In the genomic region with DNA sequence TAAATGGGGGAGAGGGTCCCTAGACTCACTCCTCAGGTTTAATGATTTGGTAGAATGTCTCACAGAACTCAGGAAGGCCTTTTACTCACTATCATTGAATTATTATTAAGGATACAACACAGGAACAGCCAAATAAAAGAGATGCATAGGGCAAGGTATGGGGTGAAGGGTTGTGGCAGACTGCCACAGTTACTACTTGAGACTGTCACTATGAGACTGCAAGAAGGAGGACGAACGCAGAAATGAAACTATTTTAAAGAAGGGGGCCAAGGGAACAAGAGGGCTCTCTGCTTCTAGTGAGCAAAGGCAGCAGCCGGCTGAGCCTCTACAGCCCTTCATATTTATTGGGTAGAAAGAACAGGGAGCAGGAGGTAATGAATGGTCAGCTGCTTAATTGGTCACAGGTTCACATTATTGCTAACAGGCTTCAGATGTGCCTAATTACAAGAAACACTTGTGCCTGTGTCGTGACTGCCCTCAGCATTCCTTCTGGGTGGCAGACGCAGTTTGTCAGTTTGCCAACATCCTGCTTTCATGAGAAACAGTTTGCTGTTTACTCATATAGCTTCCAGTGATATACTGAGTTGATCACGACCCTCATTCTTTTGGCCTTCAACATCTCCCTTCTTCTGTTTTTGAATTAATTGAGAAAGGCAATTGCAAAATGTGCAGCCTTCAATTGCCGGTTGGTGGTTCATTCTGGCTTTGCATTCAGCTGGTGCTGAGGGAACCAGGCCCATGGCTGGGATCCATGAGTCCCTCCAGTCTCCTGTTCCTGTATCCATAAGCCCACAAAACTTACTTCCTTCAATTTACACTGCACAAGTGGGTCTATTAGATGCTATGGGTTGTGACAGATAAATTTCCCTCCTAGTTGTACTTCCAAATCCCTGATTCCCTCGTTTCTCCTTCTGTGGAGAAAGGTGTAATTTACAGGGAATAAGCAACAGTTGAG, we compare ENCODE assay signal across 19 cellular contexts.
DNase-seq lines count a peak whose midpoint lies in the region; ATAC-seq and TF ChIP-seq lines count a peak whose summit lies in the region.
"Had no signal": no experiment of that assay in that cellular context is flagged by ENCODE, and none has a peak within 500 bp of the region (broad histone marks: within the 10 kb centered on the region; RNA-seq: fewer than 3 reads in every experiment).

No MANE protein-coding gene starts in this region.

- no peaks in the 10 kb centered on the region for H3K79me1 ChIP-seq in IMR-90 (ENCODE audit: low read depth in 1 of 2, low read length in 2 of 2)

- no peak overlapping the region for H3K27ac ChIP-seq in IMR-90 (ENCODE audit: insufficient read depth, low read length)
- peak overlapping the region; percentile 70 for H3K27ac ChIP-seq in osteoblast (ENCODE audit: low read depth, low read length)
- H3K27ac ChIP-seq: heart right ventricle, sigmoid colon, thyroid gland had no signal

- dilution Hi-C loops in IMR-90 (cut with HindIII; ENCODE audit: low sequenced_read_pairs, unreplicated experiment) = no loop called here

- intact Hi-C loops in IMR-90 (cut with micrococcal nuclease) (no loop called here), Right ventricle myocardium inferior (cut with DNase I) (no loop called here)

- H2BK15ac ChIP-seq in IMR-90 (ENCODE audit: low read depth, low read length) = no peak overlapping the region

- H3K9ac ChIP-seq in IMR-90 (ENCODE audit: low read depth, low read length) = no peak overlapping the region

- H3K4me1 ChIP-seq in IMR-90 (ENCODE audit: control insufficient read depth, insufficient read depth, low read length) (peaks cover 2% of the 10 kb centered on the region; the same call in 1 of the 2 replicates), osteoblast (ENCODE audit: insufficient read depth, low read length) (peaks cover 57% of the 10 kb centered on the region)
- H3K4me1 ChIP-seq: heart right ventricle, sigmoid colon, thyroid gland had no signal

- no peak for TF ChIP-seq RAD21 in IMR-90 (IDR thresholded peaks at IDR 0.05; ENCODE audit: low read length)

- no peak overlapping the region for H2AK5ac ChIP-seq in IMR-90 (ENCODE audit: low read depth, low read length)

- no CpG with 5 or more reads among the region's 8 CpGs for WGBS in IMR-90 (ENCODE audit: extremely low coverage in 2 of 2, insufficient read length in 1 of 2), 2 experiments

- H2AFZ ChIP-seq in IMR-90 (replicated peaks; ENCODE audit: low read length, poor library complexity) (no peak overlapping the region), osteoblast (ENCODE audit: low read length) (peak overlapping the region; percentile 21)

- no peak overlapping the region for H3K23ac ChIP-seq in IMR-90 (ENCODE audit: low read depth, low read length)

- no peak overlapping the region for H2BK5ac ChIP-seq in IMR-90 (ENCODE audit: low read depth, low read length, poor library complexity, severe bottlenecking)

- POLR2A ChIA-PET in IMR-90 (lab: Charles Lee; ENCODE audit: unreplicated experiment) = no interaction called here

- no peak overlapping the region for H3K56ac ChIP-seq in IMR-90 (ENCODE audit: extremely low read depth, insufficient read depth, low read length)

- BruUV-seq in IMR-90 (replicated peaks; lab: Mats Ljungman, UMichigan) = no TSS peak

- in situ Hi-C loops in IMR-90 (cut with MboI; ENCODE audit: low sequenced_read_pairs) = no loop called here

- H3K4ac ChIP-seq in IMR-90 (ENCODE audit: low read depth, low read length) = no peak overlapping the region

- CTCF ChIA-PET in IMR-90 (lab: Yijun Ruan, JAX) = interaction anchor here (1.6 kb wide), 1 partner anchor 10 kb away, joined by 3 read pairs; no protein-coding TSS in a partner anchor

- H3K79me2 ChIP-seq in osteoblast (ENCODE audit: insufficient read depth, low read length) = no peaks in the 10 kb centered on the region

- peaks cover 3% of the 10 kb centered on the region for H3K9me3 ChIP-seq in IMR-90 (ENCODE audit: control insufficient read depth, insufficient read depth, low read length)
- no peaks in the 10 kb centered on the region for H3K9me3 ChIP-seq in osteoblast (ENCODE audit: low read depth, low read length)
- H3K9me3 ChIP-seq: sigmoid colon, thyroid gland had no signal

- H4K5ac ChIP-seq in IMR-90 (ENCODE audit: low read depth, low read length) = no peak overlapping the region

- H3K4me2 ChIP-seq in IMR-90 (ENCODE audit: low read depth, low read length) (no peak overlapping the region), osteoblast (ENCODE audit: insufficient read depth, low read length) (no peak overlapping the region)

- H4K91ac ChIP-seq in IMR-90 (ENCODE audit: insufficient read depth, low read depth, low read length) = peak overlapping the region; percentile 9; the same call in 1 of the 2 replicates

- H4K20me1 ChIP-seq in IMR-90 (ENCODE audit: insufficient read depth, low read length) (no peaks in the 10 kb centered on the region), osteoblast (ENCODE audit: insufficient read depth, low read length) (no peaks in the 10 kb centered on the region)

- H2BK120ac ChIP-seq in IMR-90 (ENCODE audit: low read depth, low read length) = no peak overlapping the region

- no peaks in the 10 kb centered on the region for H3K9me1 ChIP-seq in IMR-90 (ENCODE audit: insufficient read depth, low read length)

- no peak overlapping the region for H2BK20ac ChIP-seq in IMR-90 (ENCODE audit: low read depth, low read length)

- H3K18ac ChIP-seq in IMR-90 (ENCODE audit: low read depth, low read length) = no peak overlapping the region; the same call in 1 of the 2 replicates

- H3K14ac ChIP-seq in IMR-90 (replicated peaks; ENCODE audit: low read depth, low read length) = 0 out of 2 replicates have a peak overlapping the region, but pooled peaks have one; percentile 14

- no peak for TF ChIP-seq POLR2A in IMR-90 (IDR thresholded peaks at IDR 0.05; ENCODE audit: low read depth, low read length)

- ATAC-seq in IMR-90 (ENCODE audit: low read depth) = no peak
- ATAC-seq in GM19351 (IDR thresholded peaks at IDR 0.05; ENCODE audit: unreplicated experiment) = no peak
- ATAC-seq in Right ventricle myocardium inferior = no peak
- ATAC-seq: activated naive CD8-positive, alpha-beta T cell treated with anti-CD3 and anti-CD28 coated beads, Interleukin-2, amount 50 U/mL, for 24 hours; esophagus mucosa; heart right ventricle; HepG2 had no signal

- H3K4me3 ChIP-seq in IMR-90 (ENCODE audit: insufficient read depth, low read depth, low read length) (no peak overlapping the region), osteoblast (ENCODE audit: insufficient read depth, low read length) (no peak overlapping the region)
- H3K4me3 ChIP-seq: heart right ventricle, sigmoid colon, thyroid gland had no signal

- H3K27me3 ChIP-seq in IMR-90 (ENCODE audit: control insufficient read depth, insufficient read depth, low read length) (no peaks in the 10 kb centered on the region), osteoblast (ENCODE audit: insufficient read depth, low read length) (no peaks in the 10 kb centered on the region)
- H3K27me3 ChIP-seq: heart right ventricle, sigmoid colon, thyroid gland had no signal

- H2AK9ac ChIP-seq in IMR-90 (replicated peaks; ENCODE audit: low read depth, low read length, poor library complexity) = no peak overlapping the region

- no peaks in the 10 kb centered on the region for H3K36me3 ChIP-seq in IMR-90 (ENCODE audit: control insufficient read depth, insufficient read depth, low read length)
- no peaks in the 10 kb centered on the region for H3K36me3 ChIP-seq in osteoblast (ENCODE audit: insufficient read depth, low read length)
- H3K36me3 ChIP-seq: heart right ventricle, sigmoid colon, thyroid gland had no signal

- no peak for TF ChIP-seq CTCF in IMR-90 (conservative IDR thresholded peaks at IDR 0.05; ENCODE audit: low read depth, low read length)
- TF ChIP-seq CTCF in osteoblast (IDR thresholded peaks at IDR 0.05; ENCODE audit: extremely low read depth, low read depth, low read length) = no peak

- H4K8ac ChIP-seq in IMR-90 (ENCODE audit: low read depth in 2 of 2, low read length in 2 of 2) = no peak overlapping the region

- DNase-seq in EH (ENCODE audit: low read depth) (peak; percentile 82), IMR-90 (no peak), dermis blood vessel endothelial cell (peak; percentile 27), osteoblast (ENCODE audit: insufficient read length, low spot score, missing footprints) (no peak), DMS 273 treated with DMSO at 0.1 percent for 48 hours (lab: John Stamatoyannopoulos, UW) (no peak), Right ventricle myocardium inferior (ENCODE audit: missing footprints) (no peak)
- DNase-seq: activated CD4-positive, alpha-beta T cell treated with anti-CD3 and anti-CD28 coated beads for 48 hours; activated naive CD8-positive, alpha-beta T cell treated with anti-CD3 and anti-CD28 coated beads, Interleukin-2, amount 50 U/mL, for 24 hours; GOT3; heart right ventricle; NCI-H1436; NCI-H2171 treated with DMSO at 0.1 percent for 48 hours; NCI-H748 treated with DMSO at 0.1 percent for 48 hours; sigmoid colon; stimulated activated naive CD4-positive, alpha-beta T cell treated with Interleukin-2 at 50 U/mL for 16 hours had no signal

TF ChIP-seq in IMR-90, 13 proteins besides CTCF, POLR2A, EP300 and RAD21 (continues in another document):
- no peak for TF ChIP-seq BHLHE40 (IDR thresholded peaks at IDR 0.05; ENCODE audit: low read depth, low read length)
- no peak for TF ChIP-seq CHD1 (IDR thresholded peaks at IDR 0.05; ENCODE audit: low read depth, low read length)
- TF ChIP-seq RCOR1 (IDR thresholded peaks at IDR 0.05; ENCODE audit: insufficient replicate concordance, low read length) = no peak
- TF ChIP-seq, protein P1, sequence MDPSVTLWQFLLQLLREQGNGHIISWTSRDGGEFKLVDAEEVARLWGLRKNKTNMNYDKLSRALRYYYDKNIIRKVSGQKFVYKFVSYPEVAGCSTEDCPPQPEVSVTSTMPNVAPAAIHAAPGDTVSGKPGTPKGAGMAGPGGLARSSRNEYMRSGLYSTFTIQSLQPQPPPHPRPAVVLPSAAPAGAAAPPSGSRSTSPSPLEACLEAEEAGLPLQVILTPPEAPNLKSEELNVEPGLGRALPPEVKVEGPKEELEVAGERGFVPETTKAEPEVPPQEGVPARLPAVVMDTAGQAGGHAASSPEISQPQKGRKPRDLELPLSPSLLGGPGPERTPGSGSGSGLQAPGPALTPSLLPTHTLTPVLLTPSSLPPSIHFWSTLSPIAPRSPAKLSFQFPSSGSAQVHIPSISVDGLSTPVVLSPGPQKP (IDR thresholded peaks at IDR 0.05; ENCODE audit: borderline replicate concordance, low read depth, low read length) = no peak
- no peak for TF ChIP-seq MAFK (IDR thresholded peaks at IDR 0.05; ENCODE audit: low read depth, low read length)
- TF ChIP-seq MAZ (IDR thresholded peaks at IDR 0.05; ENCODE audit: borderline replicate concordance, low read depth, low read length) = no peak
- TF ChIP-seq RFX5 (IDR thresholded peaks at IDR 0.05; ENCODE audit: low read depth, low read length) = no peak
- TF ChIP-seq FOS (IDR thresholded peaks at IDR 0.05; ENCODE audit: low read depth, low read length) = no peak
- no peak for TF ChIP-seq NFE2L2 (IDR thresholded peaks at IDR 0.05; ENCODE audit: low read depth, low read length)
- TF ChIP-seq MXI1 (IDR thresholded peaks at IDR 0.05; ENCODE audit: borderline replicate concordance, low read depth, low read length) = no peak

Comparison
In these comparisons a context has a peak if more than half of its experiments do, and no peak if none do; other contexts are left out.
1. DNase-seq: peak in EH (single experiment) and dermis blood vessel endothelial cell (single experiment); none in IMR-90 (single experiment), osteoblast (single experiment), DMS 273 treated with DMSO at 0.1 percent for 48 hours (single experiment) and Right ventricle myocardium inferior (single experiment).